In the genomic region with DNA sequence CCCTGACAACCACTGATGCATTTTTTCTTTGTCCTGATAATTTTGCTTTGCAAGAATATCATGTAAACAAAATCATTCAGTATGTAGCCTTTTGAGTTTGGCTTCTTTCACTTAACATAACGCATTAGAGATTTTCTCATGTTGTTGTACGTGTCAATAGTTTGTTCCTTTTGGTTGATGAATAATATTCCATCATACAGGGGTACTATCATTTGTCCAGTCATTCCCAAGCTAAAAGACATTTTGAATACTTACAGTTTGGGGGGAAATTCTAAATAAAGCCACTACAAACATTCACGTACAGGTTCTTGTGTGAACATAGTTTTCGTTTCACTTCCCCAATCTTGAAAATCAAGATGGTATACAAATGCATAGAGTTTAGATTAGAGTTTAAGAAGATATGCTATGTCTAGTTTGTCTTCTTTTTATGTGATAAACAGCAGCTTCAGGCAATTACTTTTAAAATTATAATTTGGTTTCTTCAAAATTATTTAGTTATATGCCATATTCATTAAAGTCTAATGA, we compare ENCODE assay signal across 18 cellular contexts. TPM values are rescaled to one million over a fixed set of nuclear protein-coding genes. Genes with fewer than 3 reads are reported as not detected.
A peak's percentile ranks its signal among the peaks of the same experiment; 100 is the strongest.
DNase-seq lines count a peak whose midpoint lies in the region; ATAC-seq and TF ChIP-seq lines count a peak whose summit lies in the region.
"Had no signal": no experiment of that assay in that cellular context is flagged by ENCODE, and none has a peak within 500 bp of the region (broad histone marks: within the 10 kb centered on the region; RNA-seq: fewer than 3 reads in every experiment).

No MANE protein-coding gene starts in this region.

- H3K27ac ChIP-seq in DOHH2 (ENCODE audit: low read depth, low read length) (no peak overlapping the region; the same call in 1 of the 2 replicates), MM.1S (ENCODE audit: low read length) (peak overlapping the region; percentile 22; the same call in 1 of the 2 replicates), Peyer's patch (no peak overlapping the region)
- H3K27ac ChIP-seq: prostate gland had no signal

- peak overlapping the region; percentile 21; the same call in 1 of the 2 replicates for H3K9ac ChIP-seq in MM.1S (ENCODE audit: low read length)

- intact Hi-C loops in sciatic nerve (cut with DNase I) = no loop called here

- H4K20me1 ChIP-seq in DOHH2 (ENCODE audit: control insufficient read depth, insufficient read depth, low read depth, low read length) (no peaks in the 10 kb centered on the region), MM.1S (ENCODE audit: insufficient read depth, low read length) (no peaks in the 10 kb centered on the region)

- ATAC-seq in GM18909 (IDR thresholded peaks at IDR 0.05; ENCODE audit: poor library complexity, unreplicated experiment) = peak; percentile 70
- peak; percentile 49 for ATAC-seq in HG02759 (IDR thresholded peaks at IDR 0.05; ENCODE audit: unreplicated experiment)
- ATAC-seq in GM21786 (IDR thresholded peaks at IDR 0.05; ENCODE audit: unreplicated experiment) = no peak
- no peak for ATAC-seq in sciatic nerve

- H3K36me3 ChIP-seq in DOHH2 (ENCODE audit: control insufficient read depth, low read length) (no peaks in the 10 kb centered on the region), MM.1S (replicated peaks; ENCODE audit: insufficient read depth, low read length) (no peaks in the 10 kb centered on the region), Peyer's patch (no peaks in the 10 kb centered on the region)
- H3K36me3 ChIP-seq: prostate gland had no signal

- H3K4me2 ChIP-seq in DOHH2 (ENCODE audit: low read length) = peak overlapping the region; percentile 36
- H3K4me2 ChIP-seq in MM.1S (ENCODE audit: low read depth, low read length) = peak overlapping the region; percentile 64

- peaks cover 26% of the 10 kb centered on the region for H3K4me1 ChIP-seq in DOHH2 (ENCODE audit: control insufficient read depth, low read length)
- H3K4me1 ChIP-seq in MM.1S (ENCODE audit: low read length) = peaks cover 10% of the 10 kb centered on the region; the same call in 1 of the 2 replicates
- no peaks in the 10 kb centered on the region for H3K4me1 ChIP-seq in Peyer's patch
- H3K4me1 ChIP-seq: prostate gland had no signal

- no peaks in the 10 kb centered on the region for H3F3A ChIP-seq in DOHH2 (ENCODE audit: control insufficient read depth, insufficient read depth)
- H3F3A ChIP-seq in MM.1S (ENCODE audit: insufficient read depth, low read length) = no peaks in the 10 kb centered on the region

- 0 out of 2 replicates have a peak, but pooled peaks cover 4% of the 10 kb centered on the region for H3K27me3 ChIP-seq in DOHH2 (ENCODE audit: control insufficient read depth, low read length)
- no peaks in the 10 kb centered on the region for H3K27me3 ChIP-seq in MM.1S (replicated peaks; ENCODE audit: insufficient read depth, low read length)
- no peaks in the 10 kb centered on the region for H3K27me3 ChIP-seq in Peyer's patch

- TF ChIP-seq CTCF in DOHH2 (IDR thresholded peaks at IDR 0.05; ENCODE audit: low read depth, low read length, poor library complexity, severe bottlenecking) = no peak
- no peak for TF ChIP-seq CTCF in MM.1S (IDR thresholded peaks at IDR 0.05; ENCODE audit: low read length)
- no peak for TF ChIP-seq CTCF in Peyer's patch (IDR thresholded peaks at IDR 0.05)

- no peak for TF ChIP-seq POLR2A in Peyer's patch (IDR thresholded peaks at IDR 0.05)

- H3K79me2 ChIP-seq in DOHH2 (ENCODE audit: control insufficient read depth, low read length) (no peaks in the 10 kb centered on the region), MM.1S (ENCODE audit: low read length) (no peaks in the 10 kb centered on the region)

- H3K9me2 ChIP-seq in DOHH2 (replicated peaks; ENCODE audit: control insufficient read depth, low read length) (no peaks in the 10 kb centered on the region), MM.1S (replicated peaks; ENCODE audit: insufficient read depth, low read length) (no peaks in the 10 kb centered on the region)

- H2AFZ ChIP-seq in MM.1S (ENCODE audit: low read length) = peak overlapping the region; percentile 70

- peak; percentile 46 for DNase-seq in MM.1S
- no peak for DNase-seq in Peyer's patch
- no peak for DNase-seq in activated naive CD4-positive, alpha-beta T cell treated with anti-CD3 and anti-CD28 coated beads, Interleukin-2, amount 50 U/mL, for 16 hours
- no peak for DNase-seq in sciatic nerve (ENCODE audit: low spot score)
- DNase-seq: ACHN; activated CD8-positive, alpha-beta memory T cell treated with anti-CD3 and anti-CD28 coated beads for 24 hours; activated naive CD4-positive, alpha-beta T cell; endodermal cell; HCEC 1CT; NCI-H1092 treated with DMSO at 0.1 percent for 48 hours; stimulated activated CD4-positive, alpha-beta T cell treated with anti-CD3 and anti-CD28 coated beads, Interleukin-4, amount 100 ng/mL, for 24 hours; stimulated activated naive CD4-positive, alpha-beta T cell treated with Interleukin-2 at 50 U/mL for 16 hours had no signal

- H3K9me3 ChIP-seq in DOHH2 (ENCODE audit: control insufficient read depth, insufficient read depth, low read length) = no peaks in the 10 kb centered on the region
- H3K9me3 ChIP-seq in MM.1S (replicated peaks; ENCODE audit: insufficient read depth, low read length) = no peaks in the 10 kb centered on the region
- H3K9me3 ChIP-seq in Peyer's patch = no peaks in the 10 kb centered on the region
- H3K9me3 ChIP-seq: prostate gland had no signal

- H3K4me3 ChIP-seq in DOHH2 (ENCODE audit: low read length) = peak overlapping the region; percentile 16
- H3K4me3 ChIP-seq in MM.1S (ENCODE audit: low read length) = peak overlapping the region; percentile 55; the same call in 1 of the 2 replicates
- H3K4me3 ChIP-seq in Peyer's patch = no peak overlapping the region
- H3K4me3 ChIP-seq: prostate gland had no signal

RNA-seq across cellular contexts. Expression of a gene that starts 5.2 kb away (rescaled TPM):
- 1 to 10 TPM in 1 of 4 donors, under 1 TPM in 1, not detected in 2; 0.53 to 1.1 TPM for total RNA-seq in Peyer's patch
- total RNA-seq in sciatic nerve = not detected
- total RNA-seq: endodermal cell, NCI-H460, prostate gland had no signal

Comparison
In these comparisons a context has a peak if more than half of its experiments do, and no peak if none do; other contexts are left out.
1. H3K4me3 ChIP-seq: peak in DOHH2 (single experiment) and MM.1S (single experiment); none in Peyer's patch (0 of 4).
2. ATAC-seq: peak in GM18909 (single experiment) and HG02759 (single experiment); none in GM21786 (single experiment) and sciatic nerve (single experiment).